ENCODE assay signal across 13 cellular contexts in genomic region chr11:81444306-81444705, GRCh38.
DNase-seq lines count a peak whose midpoint lies in the region; ATAC-seq and TF ChIP-seq lines count a peak whose summit lies in the region.
"Had no signal": no experiment of that assay in that cellular context is flagged by ENCODE, and none has a peak within 500 bp of the region (broad histone marks: within the 10 kb centered on the region; RNA-seq: fewer than 3 reads in every experiment).

No MANE protein-coding gene starts in this region.

- H3K27me3 Mint-ChIP-seq in brain (no peaks in the 10 kb centered on the region), neural crest cell (ENCODE audit: low read depth) (peaks cover 3% of the 10 kb centered on the region)

- DNase-seq in NAMALWA (ENCODE audit: low spot score) (peak; percentile 9), neural crest cell (ENCODE audit: low read depth, low spot score) (no peak), NCI-H446 (lab: John Stamatoyannopoulos, UW) (no peak), GDM1 (lab: John Stamatoyannopoulos, UW) (no peak)
- DNase-seq: amniotic stem cell, DMS79, HCEC 1CT, NCI-H2227 treated with DMSO at 0.1 percent for 48 hours, OCI-M1, sigmoid colon had no signal

- ATAC-seq in HG03432 (IDR thresholded peaks at IDR 0.05; ENCODE audit: unreplicated experiment): no peak

- H3K9me3 Mint-ChIP-seq in brain (peaks cover 0 to 2% (median 0%) of the 10 kb centered on the region in 5 experiments), neural crest cell (no peaks in the 10 kb centered on the region)

- H3K36me3 Mint-ChIP-seq in brain: no peaks in the 10 kb centered on the region
- no peaks in the 10 kb centered on the region for H3K36me3 Mint-ChIP-seq in neural crest cell (ENCODE audit: low read depth)

- H3K4me3 Mint-ChIP-seq in brain (no peak overlapping the region), neural crest cell (no peak overlapping the region)

- peak; percentile 21 for TF ChIP-seq CTCF in GM12873 (IDR thresholded peaks at IDR 0.05; ENCODE audit: insufficient read depth, low read depth, low read length, missing control alignments)
- peak; percentile 39 to 62 for TF ChIP-seq CTCF in brain (conservative IDR thresholded peaks at IDR 0.05)
- TF ChIP-seq CTCF in neural crest cell (conservative IDR thresholded peaks at IDR 0.05): peak; percentile 40

- H3K27ac Mint-ChIP-seq in brain (no peak overlapping the region), neural crest cell (ENCODE audit: unreplicated experiment) (no peak overlapping the region)

- no peaks in the 10 kb centered on the region for H3K4me1 Mint-ChIP-seq in brain
- H3K4me1 Mint-ChIP-seq in neural crest cell: no peaks in the 10 kb centered on the region
